Comparison of ENCODE assay signal across 7 cellular contexts in genomic region chr15:81779181-81779580, GRCh38.
"Had no signal": no experiment of that assay in that cellular context is flagged by ENCODE, and none has a peak within 500 bp of the region (broad histone marks: within the 10 kb centered on the region; RNA-seq: fewer than 3 reads in every experiment).

No MANE protein-coding gene starts in this region.

- H3K9ac ChIP-seq: KMS-11 had no signal

- H3K27ac ChIP-seq: HL-60, KMS-11 had no signal

- H3K4me3 ChIP-seq: K562 had no signal

- H3K4me2 ChIP-seq: KMS-11 had no signal

- DNase-seq: IMR-90, KBM-7, KG1 had no signal

- ATAC-seq: HepG2, K562 had no signal
